Comparison of ENCODE assay signal across 7 cellular contexts in genomic region chr5:926416-927171, GRCh38. TPM values are rescaled to one million over a fixed set of nuclear protein-coding genes. Genes with fewer than 3 reads are reported as not detected.
DNase-seq lines count a peak whose midpoint lies in the region; ATAC-seq, FAIRE-seq and TF ChIP-seq lines count a peak whose summit lies in the region.

No MANE protein-coding gene starts in this region.

- H3K9me3 Mint-ChIP-seq in HFFc6 = no peaks in the 10 kb centered on the region
- H3K9me3 Mint-ChIP-seq in activated naive CD8-positive, alpha-beta T cell treated with anti-CD3 and anti-CD28 coated beads, Interleukin-2, amount 50 U/mL, for 24 hours = no peaks in the 10 kb centered on the region

- H3K4me3 ChIP-seq in iPS-15b (ENCODE audit: low read depth, low read length) (peak overlapping the region; percentile 45), small intestine (ENCODE audit: low read depth in 1 of 2, low read length in 2 of 2) (no peak overlapping the region)

- H3K27ac Mint-ChIP-seq in HFFc6 = no peak overlapping the region
- H3K27ac Mint-ChIP-seq in activated naive CD8-positive, alpha-beta T cell treated with anti-CD3 and anti-CD28 coated beads, Interleukin-2, amount 50 U/mL, for 24 hours = no peak overlapping the region

- peaks cover 7% of the 10 kb centered on the region; the same call in 1 of the 2 replicates for H3K27me3 Mint-ChIP-seq in HFFc6 (ENCODE audit: insufficient read depth)
- peaks cover 36% of the 10 kb centered on the region for H3K27me3 Mint-ChIP-seq in activated naive CD8-positive, alpha-beta T cell treated with anti-CD3 and anti-CD28 coated beads, Interleukin-2, amount 50 U/mL, for 24 hours

- peaks cover 8% of the 10 kb centered on the region; the same call in 1 of the 2 replicates for H3K4me1 Mint-ChIP-seq in HFFc6 (ENCODE audit: low read depth)
- H3K4me1 Mint-ChIP-seq in activated naive CD8-positive, alpha-beta T cell treated with anti-CD3 and anti-CD28 coated beads, Interleukin-2, amount 50 U/mL, for 24 hours = peaks cover 28% of the 10 kb centered on the region

- 0 out of 2 replicates have a peak, but pooled peaks cover 4% of the 10 kb centered on the region for H3K36me3 Mint-ChIP-seq in HFFc6 (ENCODE audit: low read depth)
- H3K36me3 Mint-ChIP-seq in activated naive CD8-positive, alpha-beta T cell treated with anti-CD3 and anti-CD28 coated beads, Interleukin-2, amount 50 U/mL, for 24 hours (ENCODE audit: low read depth) = no peaks in the 10 kb centered on the region

- peak overlapping the region; percentile 26 for H3K9ac ChIP-seq in iPS-15b (ENCODE audit: low read depth, low read length)

- H3K36me3 ChIP-seq in iPS-15b (ENCODE audit: control insufficient read depth, insufficient read depth, low read length) (no peaks in the 10 kb centered on the region), small intestine (ENCODE audit: control insufficient read depth in 2 of 2, insufficient read depth in 2 of 2, low read length in 2 of 2) (no peaks in the 10 kb centered on the region)

- H3K27me3 ChIP-seq in iPS-15b (ENCODE audit: control insufficient read depth, insufficient read depth, low read length) (peaks cover 17% of the 10 kb centered on the region), small intestine (ENCODE audit: control insufficient read depth in 2 of 2, insufficient read depth in 2 of 2, low read length in 2 of 2) (peaks cover 0 to 3% of the 10 kb centered on the region in 2 donors)

- no peaks in the 10 kb centered on the region for H3K4me1 ChIP-seq in iPS-15b (ENCODE audit: control insufficient read depth, insufficient read depth, low read length)
- H3K4me1 ChIP-seq in small intestine (ENCODE audit: control insufficient read depth in 2 of 2, insufficient read depth in 1 of 2, low read depth in 1 of 2, low read length in 1 of 2) = no peaks in the 10 kb centered on the region

- H3K27ac ChIP-seq in small intestine (ENCODE audit: low read depth in 1 of 2, low read length in 1 of 2) = no peak overlapping the region

- H3K9me3 ChIP-seq in iPS-15b (ENCODE audit: control insufficient read depth, insufficient read depth, low read length) = no peaks in the 10 kb centered on the region
- no peaks in the 10 kb centered on the region for H3K9me3 ChIP-seq in small intestine (ENCODE audit: control insufficient read depth, low read depth)

- peak; percentile 69 for TF ChIP-seq CTCF in HFFc6 (IDR thresholded peaks at IDR 0.05)

- peak overlapping the region; percentile 70 for H3K4me3 Mint-ChIP-seq in HFFc6
- no peak overlapping the region for H3K4me3 Mint-ChIP-seq in activated naive CD8-positive, alpha-beta T cell treated with anti-CD3 and anti-CD28 coated beads, Interleukin-2, amount 50 U/mL, for 24 hours

- peak; percentile 59 for ATAC-seq in activated naive CD8-positive, alpha-beta T cell treated with anti-CD3 and anti-CD28 coated beads, Interleukin-2, amount 50 U/mL, for 24 hours
- ATAC-seq in HG03280 (IDR thresholded peaks at IDR 0.05; ENCODE audit: unreplicated experiment) (no peak), GM19324 (IDR thresholded peaks at IDR 0.05; ENCODE audit: low FRiP score, unreplicated experiment) (no peak)

- 7 to 11% (median 7%) methylated on average over 64 to 65 of the region's 65 CpGs for WGBS in small intestine, 3 donors

- DNase-seq in HFFc6 (no peak), small intestine (peak; percentile 20), SKM-1 (lab: John Stamatoyannopoulos, UW; ENCODE audit: unreplicated experiment) (no peak)
- peak; percentile 38 for DNase-seq in activated naive CD8-positive, alpha-beta T cell treated with anti-CD3 and anti-CD28 coated beads, Interleukin-2, amount 50 U/mL, for 24 hours

- no peak for FAIRE-seq in small intestine (lab: Jason Lieb, UNC)

RNA-seq across cellular contexts. Expression of gene TRIP13, which starts 33.9 kb away (rescaled TPM):
- total RNA-seq in HFFc6 (2021; fragmentation: NEBNext Ultra II Directional; extraction: Animal tissue kit (Norgen Biotek cat#: 25700)) = 10 to 100 TPM; 16.5 to 40.4 (median 35.8) TPM
- polyA plus RNA-seq in small intestine = 10 to 100 TPM in 1 of 3 donors, 1 to 10 TPM in 2; 1.6 to 12.1 (median 7.4) TPM

RNA-seq across cellular contexts. Expression of gene BRD9, which starts 34.0 kb away (rescaled TPM):
- total RNA-seq in HFFc6 (2021; fragmentation: NEBNext Ultra II Directional; extraction: Animal tissue kit (Norgen Biotek cat#: 25700)) = 10 to 100 TPM; 28.0 to 31.5 (median 31.0) TPM
- 10 to 100 TPM; 21.2 to 53.2 (median 28.6) TPM for polyA plus RNA-seq in small intestine

Comparison
In these comparisons a context has a peak if more than half of its experiments do, and no peak if none do; other contexts are left out.
1. DNase-seq: peak in activated naive CD8-positive, alpha-beta T cell treated with anti-CD3 and anti-CD28 coated beads, Interleukin-2, amount 50 U/mL, for 24 hours (single experiment) and small intestine (single experiment); none in HFFc6 (single experiment) and SKM-1 (single experiment).